Comparison of ENCODE assay signal across 37 cellular contexts in the genomic region with DNA sequence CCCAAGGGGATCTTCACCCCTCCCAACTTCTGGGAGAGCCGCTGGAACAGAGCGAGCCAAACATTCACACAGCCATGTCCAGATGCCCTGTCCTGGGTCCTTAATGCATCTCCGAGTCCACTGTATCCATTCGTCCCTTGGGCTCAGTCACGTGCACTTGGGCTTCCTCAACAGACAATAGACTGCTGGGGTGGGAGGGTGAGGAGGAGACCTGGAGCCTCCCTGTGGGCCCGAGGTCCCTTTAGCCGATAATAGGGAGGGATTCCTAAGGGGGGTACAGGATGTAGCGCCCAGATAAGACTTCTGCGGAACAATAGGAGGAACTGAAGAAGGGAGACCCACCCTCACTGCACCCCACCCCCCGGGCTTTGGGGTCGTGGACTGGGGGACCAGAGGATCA. TPM values are rescaled to one million over a fixed set of nuclear protein-coding genes. Genes with fewer than 3 reads are reported as not detected.
"Had no signal": no experiment of that assay in that cellular context is flagged by ENCODE, and none has a peak within 500 bp of the region (broad histone marks: within the 10 kb centered on the region; RNA-seq: fewer than 3 reads in every experiment).

No MANE protein-coding gene starts in this region.

- H3K27ac ChIP-seq: ascending aorta, cardiac muscle cell, KMS-11, Peyer's patch, WERI-Rb-1 had no signal

- H3K4me3 ChIP-seq: ascending aorta, cardiac muscle cell, Peyer's patch had no signal

- H3K36me3 ChIP-seq: cardiac muscle cell, Peyer's patch had no signal

- H3K9ac ChIP-seq: KMS-11 had no signal

- H3K4me2 ChIP-seq: KMS-11 had no signal

- H3K27me3 ChIP-seq: ascending aorta had no signal

- ATAC-seq: activated CD8-positive, alpha-beta memory T cell treated with anti-CD3 and anti-CD28 coated beads, Interleukin-2, amount 10 ng/mL, durations not matched to agents 7 days and 5 days; activated T-cell treated with anti-CD3 and anti-CD28 coated beads, Interleukin-2, amount 50 U/mL, for 72 hours; activated T-helper 17 cell treated with anti-CD3 and anti-CD28 coated beads, Interleukin-2, amount 50 U/mL, for 72 hours; PC-3 had no signal

- H3K9me3 ChIP-seq: ascending aorta, Peyer's patch had no signal

- DNase-seq: activated CD4-positive, alpha-beta memory T cell treated with anti-CD3 and anti-CD28 coated beads, Interleukin-2, amount 10 ng/mL, durations not matched to agents 7 days and 5 days; activated CD4-positive, alpha-beta T cell treated with anti-CD3 and anti-CD28 coated beads for 1 hour; activated CD4-positive, alpha-beta T cell treated with anti-CD3 and anti-CD28 coated beads for 48 hours; activated CD4-positive, CD25-positive, alpha-beta regulatory T cell; activated CD8-positive, alpha-beta memory T cell treated with anti-CD3 and anti-CD28 coated beads for 24 hours; activated CD8-positive, alpha-beta memory T cell treated with anti-CD3 and anti-CD28 coated beads, Interleukin-2, amount 10 ng/mL, durations not matched to agents 7 days and 5 days; activated effector memory CD4-positive, alpha-beta T cell treated with anti-CD3 and anti-CD28 coated beads, Interleukin-2, amount 50 U/mL, for 16 hours; activated naive CD4-positive, alpha-beta T cell; activated naive CD4-positive, alpha-beta T cell treated with anti-CD3 and anti-CD28 coated beads, Interleukin-2, amount 50 U/mL, for 16 hours; activated naive CD8-positive, alpha-beta T cell treated with anti-CD3 and anti-CD28 coated beads for 36 hours; activated T-cell treated with anti-CD3 and anti-CD28 coated beads, Interleukin-2, amount 50 U/mL, for 1 hour; activated T-cell treated with anti-CD3 and anti-CD28 coated beads, Interleukin-2, amount 50 U/mL, for 72 hours; amygdala; MM.1S; MV-4-11; NCI-H1092; NCI-H1436 treated with DMSO at 0.1 percent for 48 hours; NCI-H1694 treated with DMSO at 0.1 percent for 48 hours; NCI-H2029; NCI-H2107; NCI-H2171; NCI-H510A; NCI-H526; NCI-H748 treated with DMSO at 0.1 percent for 48 hours; NK-92 treated with Interleukin-12 subunit alpha and Interleukin-12 subunit beta, amount 100 ng/mL, for 24 hours; PC-3; Peyer's patch; RPMI8226; SW 1271; T-helper 1 cell; T-helper 2 cell; T-helper 9 cell; WERI-Rb-1 had no signal

RNA-seq across cellular contexts. Expression of a gene that starts 15.1 kb away (rescaled TPM):
- total RNA-seq: cardiac muscle cell had no signal
